Comparison of ENCODE assay signal across 10 cellular contexts in genomic region chr10:103745264-103746247, GRCh38.
DNase-seq lines count a peak whose midpoint lies in the region; ATAC-seq lines count a peak whose summit lies in the region.
"Had no signal": no experiment of that assay in that cellular context is flagged by ENCODE, and none has a peak within 500 bp of the region (broad histone marks: within the 10 kb centered on the region; RNA-seq: fewer than 3 reads in every experiment).

No MANE protein-coding gene starts in this region.

- H3K27me3 ChIP-seq in BLaER1 treated with 17β-estradiol and CSF1 and Interleukin-3, amounts not matched to agents 10 nM and 100 nM = no peaks in the 10 kb centered on the region
- H3K27me3 ChIP-seq in mucosa of rectum (ENCODE audit: control insufficient read depth in 2 of 2, insufficient read depth in 2 of 2, low read length in 2 of 2) = no peaks in the 10 kb centered on the region

- no peak overlapping the region for H3K4me3 ChIP-seq in BLaER1 treated with 17β-estradiol and CSF1 and Interleukin-3, amounts not matched to agents 10 nM and 100 nM
- no peak overlapping the region for H3K4me3 ChIP-seq in mucosa of rectum (ENCODE audit: low read length in 2 of 2)

- H3K27ac ChIP-seq in BLaER1 treated with 17β-estradiol and CSF1 and Interleukin-3, amounts not matched to agents 10 nM and 100 nM = peak overlapping the region in 10 of 11 experiments; percentile 29 to 77 (median 70); a peak in 20 of 22 replicates
- H3K27ac ChIP-seq in mucosa of rectum (ENCODE audit: low read depth in 2 of 2, low read length in 2 of 2) = peak overlapping the region; percentile 26 to 48

- H3K36me3 ChIP-seq in BLaER1 treated with 17β-estradiol and CSF1 and Interleukin-3, amounts not matched to agents 10 nM and 100 nM = peaks cover 0 to 58% (median 18%) of the 10 kb centered on the region in 11 experiments; a peak in 14 of 22 replicates
- H3K36me3 ChIP-seq in mucosa of rectum (ENCODE audit: control insufficient read depth in 2 of 2, insufficient read depth in 2 of 2, low read length in 2 of 2) = peaks cover 0 to 3% of the 10 kb centered on the region in 2 donors

- H3K9me3 ChIP-seq in BLaER1 treated with 17β-estradiol and CSF1 and Interleukin-3, amounts not matched to agents 10 nM and 100 nM (replicated peaks in 1 of 11) = no peaks in the 10 kb centered on the region
- no peaks in the 10 kb centered on the region for H3K9me3 ChIP-seq in mucosa of rectum (ENCODE audit: control insufficient read depth in 2 of 2, low read length in 2 of 2)

- H3K9ac ChIP-seq in BLaER1 treated with 17β-estradiol and CSF1 and Interleukin-3, amounts not matched to agents 10 nM and 100 nM = peak overlapping the region in 7 of 11 experiments; percentile 13 to 55 (median 32); a peak in 9 of 22 replicates
- no peak overlapping the region for H3K9ac ChIP-seq in mucosa of rectum (ENCODE audit: low read depth in 1 of 2, low read length in 2 of 2)

- H4K20me1 ChIP-seq in BLaER1 treated with 17β-estradiol and CSF1 and Interleukin-3, amounts not matched to agents 10 nM and 100 nM = peaks cover 0 to 18% (median 8%) of the 10 kb centered on the region in 11 experiments; a peak in 12 of 22 replicates

- peak; percentile 75 for DNase-seq in M059J (ENCODE audit: low read depth)
- peak; percentile 45 for DNase-seq in activated T-cell treated with anti-CD3 and anti-CD28 coated beads for 24 hours (ENCODE audit: low read depth)
- DNase-seq in NCI-H1694 treated with DMSO at 0.1 percent for 48 hours (lab: John Stamatoyannopoulos, UW) = no peak
- DNase-seq in DMS79 (lab: John Stamatoyannopoulos, UW) = no peak
- DNase-seq: DND-41, naive B cell had no signal

- ATAC-seq in HG03439 (IDR thresholded peaks at IDR 0.05; ENCODE audit: unreplicated experiment) (no peak), HG02884 (IDR thresholded peaks at IDR 0.05; ENCODE audit: unreplicated experiment) (no peak)

- peaks cover 49 to 83% (median 67%) of the 10 kb centered on the region in 10 experiments for H3K4me1 ChIP-seq in BLaER1 treated with 17β-estradiol and CSF1 and Interleukin-3, amounts not matched to agents 10 nM and 100 nM
- peaks cover 15 to 32% of the 10 kb centered on the region in 2 donors for H3K4me1 ChIP-seq in mucosa of rectum (ENCODE audit: control insufficient read depth in 2 of 2, insufficient read depth in 2 of 2, low read length in 2 of 2)

- H3K4me2 ChIP-seq in BLaER1 treated with 17β-estradiol and CSF1 and Interleukin-3, amounts not matched to agents 10 nM and 100 nM = peak overlapping the region; percentile 61 to 90 (median 76)

Comparison
In these comparisons a context has a peak if more than half of its experiments do, and no peak if none do; other contexts are left out.
1. H3K9ac ChIP-seq: peak in BLaER1 treated with 17β-estradiol and CSF1 and Interleukin-3, amounts not matched to agents 10 nM and 100 nM (7 of 11); none in mucosa of rectum (0 of 2).
2. DNase-seq: peak in M059J (single experiment) and activated T-cell treated with anti-CD3 and anti-CD28 coated beads for 24 hours (single experiment); none in NCI-H1694 treated with DMSO at 0.1 percent for 48 hours (single experiment) and DMS79 (single experiment).